ENCODE assay signal across 1 cellular context in genomic region chr11:76379811-76380160, GRCh38.
TF ChIP-seq lines count a peak whose summit lies in the region.

No MANE protein-coding gene starts in this region.

TF ChIP-seq in SK-N-SH treated with all-trans-retinoic acid at 6 μM for 48 hours, 23 proteins besides CTCF, POLR2A, EP300 and RAD21 (continued from another document):
- TF ChIP-seq, protein P1, sequence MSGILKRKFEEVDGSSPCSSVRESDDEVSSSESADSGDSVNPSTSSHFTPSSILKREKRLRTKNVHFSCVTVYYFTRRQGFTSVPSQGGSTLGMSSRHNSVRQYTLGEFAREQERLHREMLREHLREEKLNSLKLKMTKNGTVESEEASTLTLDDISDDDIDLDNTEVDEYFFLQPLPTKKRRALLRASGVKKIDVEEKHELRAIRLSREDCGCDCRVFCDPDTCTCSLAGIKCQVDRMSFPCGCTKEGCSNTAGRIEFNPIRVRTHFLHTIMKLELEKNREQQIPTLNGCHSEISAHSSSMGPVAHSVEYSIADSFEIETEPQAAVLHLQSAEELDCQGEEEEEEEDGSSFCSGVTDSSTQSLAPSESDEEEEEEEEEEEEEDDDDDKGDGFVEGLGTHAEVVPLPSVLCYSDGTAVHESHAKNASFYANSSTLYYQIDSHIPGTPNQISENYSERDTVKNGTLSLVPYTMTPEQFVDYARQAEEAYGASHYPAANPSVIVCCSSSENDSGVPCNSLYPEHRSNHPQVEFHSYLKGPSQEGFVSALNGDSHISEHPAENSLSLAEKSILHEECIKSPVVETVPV (CRISPR knock-in tag; IDR thresholded peaks at IDR 0.05): no peak
- TF ChIP-seq, protein P2, sequence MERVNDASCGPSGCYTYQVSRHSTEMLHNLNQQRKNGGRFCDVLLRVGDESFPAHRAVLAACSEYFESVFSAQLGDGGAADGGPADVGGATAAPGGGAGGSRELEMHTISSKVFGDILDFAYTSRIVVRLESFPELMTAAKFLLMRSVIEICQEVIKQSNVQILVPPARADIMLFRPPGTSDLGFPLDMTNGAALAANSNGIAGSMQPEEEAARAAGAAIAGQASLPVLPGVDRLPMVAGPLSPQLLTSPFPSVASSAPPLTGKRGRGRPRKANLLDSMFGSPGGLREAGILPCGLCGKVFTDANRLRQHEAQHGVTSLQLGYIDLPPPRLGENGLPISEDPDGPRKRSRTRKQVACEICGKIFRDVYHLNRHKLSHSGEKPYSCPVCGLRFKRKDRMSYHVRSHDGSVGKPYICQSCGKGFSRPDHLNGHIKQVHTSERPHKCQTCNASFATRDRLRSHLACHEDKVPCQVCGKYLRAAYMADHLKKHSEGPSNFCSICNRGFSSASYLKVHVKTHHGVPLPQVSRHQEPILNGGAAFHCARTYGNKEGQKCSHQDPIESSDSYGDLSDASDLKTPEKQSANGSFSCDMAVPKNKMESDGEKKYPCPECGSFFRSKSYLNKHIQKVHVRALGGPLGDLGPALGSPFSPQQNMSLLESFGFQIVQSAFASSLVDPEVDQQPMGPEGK (CRISPR knock-in tag; IDR thresholded peaks at IDR 0.05; ENCODE audit: borderline replicate concordance): no peak
- TF ChIP-seq OSR1 (CRISPR knock-in tag; IDR thresholded peaks at IDR 0.05) (no peak), PPARA (CRISPR knock-in tag; IDR thresholded peaks at IDR 0.05; ENCODE audit: borderline replicate concordance) (no peak)
